Comparison of ENCODE assay signal across 2 cellular contexts in the genomic region with DNA sequence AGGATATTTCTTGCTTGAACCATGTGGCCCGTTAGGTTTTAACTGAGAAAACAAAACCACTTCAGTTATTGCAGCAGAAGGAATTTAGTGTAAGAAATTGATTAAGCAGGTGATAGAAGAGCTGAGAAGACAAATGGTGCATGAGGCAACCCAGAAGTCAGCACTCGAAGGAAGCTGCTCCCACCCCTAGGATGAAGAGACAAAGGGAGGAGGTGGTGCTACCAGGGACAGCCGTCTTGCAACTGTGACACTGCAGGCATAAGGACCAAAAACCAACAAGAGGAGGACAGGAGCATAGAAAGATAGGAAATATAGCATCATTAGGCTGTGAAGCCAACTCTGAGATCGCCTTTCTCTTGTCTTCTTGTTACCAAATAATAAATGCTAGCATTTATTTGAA.
TF ChIP-seq lines count a peak whose summit lies in the region.

No MANE protein-coding gene starts in this region.

TF ChIP-seq in GM23338, 12 proteins besides CTCF, POLR2A, EP300 and RAD21 (continues in another document):
- no peak for TF ChIP-seq EZH2 (IDR thresholded peaks at IDR 0.05; ENCODE audit: low read depth, unreplicated experiment)
- TF ChIP-seq, protein P1, sequence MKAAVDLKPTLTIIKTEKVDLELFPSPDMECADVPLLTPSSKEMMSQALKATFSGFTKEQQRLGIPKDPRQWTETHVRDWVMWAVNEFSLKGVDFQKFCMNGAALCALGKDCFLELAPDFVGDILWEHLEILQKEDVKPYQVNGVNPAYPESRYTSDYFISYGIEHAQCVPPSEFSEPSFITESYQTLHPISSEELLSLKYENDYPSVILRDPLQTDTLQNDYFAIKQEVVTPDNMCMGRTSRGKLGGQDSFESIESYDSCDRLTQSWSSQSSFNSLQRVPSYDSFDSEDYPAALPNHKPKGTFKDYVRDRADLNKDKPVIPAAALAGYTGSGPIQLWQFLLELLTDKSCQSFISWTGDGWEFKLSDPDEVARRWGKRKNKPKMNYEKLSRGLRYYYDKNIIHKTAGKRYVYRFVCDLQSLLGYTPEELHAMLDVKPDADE (IDR thresholded peaks at IDR 0.05), result no peak
- TF ChIP-seq JUNB (IDR thresholded peaks at IDR 0.05; ENCODE audit: unreplicated experiment), result no peak
- TF ChIP-seq STAT1 (IDR thresholded peaks at IDR 0.05; ENCODE audit: unreplicated experiment), result no peak
- TF ChIP-seq, protein P2, sequence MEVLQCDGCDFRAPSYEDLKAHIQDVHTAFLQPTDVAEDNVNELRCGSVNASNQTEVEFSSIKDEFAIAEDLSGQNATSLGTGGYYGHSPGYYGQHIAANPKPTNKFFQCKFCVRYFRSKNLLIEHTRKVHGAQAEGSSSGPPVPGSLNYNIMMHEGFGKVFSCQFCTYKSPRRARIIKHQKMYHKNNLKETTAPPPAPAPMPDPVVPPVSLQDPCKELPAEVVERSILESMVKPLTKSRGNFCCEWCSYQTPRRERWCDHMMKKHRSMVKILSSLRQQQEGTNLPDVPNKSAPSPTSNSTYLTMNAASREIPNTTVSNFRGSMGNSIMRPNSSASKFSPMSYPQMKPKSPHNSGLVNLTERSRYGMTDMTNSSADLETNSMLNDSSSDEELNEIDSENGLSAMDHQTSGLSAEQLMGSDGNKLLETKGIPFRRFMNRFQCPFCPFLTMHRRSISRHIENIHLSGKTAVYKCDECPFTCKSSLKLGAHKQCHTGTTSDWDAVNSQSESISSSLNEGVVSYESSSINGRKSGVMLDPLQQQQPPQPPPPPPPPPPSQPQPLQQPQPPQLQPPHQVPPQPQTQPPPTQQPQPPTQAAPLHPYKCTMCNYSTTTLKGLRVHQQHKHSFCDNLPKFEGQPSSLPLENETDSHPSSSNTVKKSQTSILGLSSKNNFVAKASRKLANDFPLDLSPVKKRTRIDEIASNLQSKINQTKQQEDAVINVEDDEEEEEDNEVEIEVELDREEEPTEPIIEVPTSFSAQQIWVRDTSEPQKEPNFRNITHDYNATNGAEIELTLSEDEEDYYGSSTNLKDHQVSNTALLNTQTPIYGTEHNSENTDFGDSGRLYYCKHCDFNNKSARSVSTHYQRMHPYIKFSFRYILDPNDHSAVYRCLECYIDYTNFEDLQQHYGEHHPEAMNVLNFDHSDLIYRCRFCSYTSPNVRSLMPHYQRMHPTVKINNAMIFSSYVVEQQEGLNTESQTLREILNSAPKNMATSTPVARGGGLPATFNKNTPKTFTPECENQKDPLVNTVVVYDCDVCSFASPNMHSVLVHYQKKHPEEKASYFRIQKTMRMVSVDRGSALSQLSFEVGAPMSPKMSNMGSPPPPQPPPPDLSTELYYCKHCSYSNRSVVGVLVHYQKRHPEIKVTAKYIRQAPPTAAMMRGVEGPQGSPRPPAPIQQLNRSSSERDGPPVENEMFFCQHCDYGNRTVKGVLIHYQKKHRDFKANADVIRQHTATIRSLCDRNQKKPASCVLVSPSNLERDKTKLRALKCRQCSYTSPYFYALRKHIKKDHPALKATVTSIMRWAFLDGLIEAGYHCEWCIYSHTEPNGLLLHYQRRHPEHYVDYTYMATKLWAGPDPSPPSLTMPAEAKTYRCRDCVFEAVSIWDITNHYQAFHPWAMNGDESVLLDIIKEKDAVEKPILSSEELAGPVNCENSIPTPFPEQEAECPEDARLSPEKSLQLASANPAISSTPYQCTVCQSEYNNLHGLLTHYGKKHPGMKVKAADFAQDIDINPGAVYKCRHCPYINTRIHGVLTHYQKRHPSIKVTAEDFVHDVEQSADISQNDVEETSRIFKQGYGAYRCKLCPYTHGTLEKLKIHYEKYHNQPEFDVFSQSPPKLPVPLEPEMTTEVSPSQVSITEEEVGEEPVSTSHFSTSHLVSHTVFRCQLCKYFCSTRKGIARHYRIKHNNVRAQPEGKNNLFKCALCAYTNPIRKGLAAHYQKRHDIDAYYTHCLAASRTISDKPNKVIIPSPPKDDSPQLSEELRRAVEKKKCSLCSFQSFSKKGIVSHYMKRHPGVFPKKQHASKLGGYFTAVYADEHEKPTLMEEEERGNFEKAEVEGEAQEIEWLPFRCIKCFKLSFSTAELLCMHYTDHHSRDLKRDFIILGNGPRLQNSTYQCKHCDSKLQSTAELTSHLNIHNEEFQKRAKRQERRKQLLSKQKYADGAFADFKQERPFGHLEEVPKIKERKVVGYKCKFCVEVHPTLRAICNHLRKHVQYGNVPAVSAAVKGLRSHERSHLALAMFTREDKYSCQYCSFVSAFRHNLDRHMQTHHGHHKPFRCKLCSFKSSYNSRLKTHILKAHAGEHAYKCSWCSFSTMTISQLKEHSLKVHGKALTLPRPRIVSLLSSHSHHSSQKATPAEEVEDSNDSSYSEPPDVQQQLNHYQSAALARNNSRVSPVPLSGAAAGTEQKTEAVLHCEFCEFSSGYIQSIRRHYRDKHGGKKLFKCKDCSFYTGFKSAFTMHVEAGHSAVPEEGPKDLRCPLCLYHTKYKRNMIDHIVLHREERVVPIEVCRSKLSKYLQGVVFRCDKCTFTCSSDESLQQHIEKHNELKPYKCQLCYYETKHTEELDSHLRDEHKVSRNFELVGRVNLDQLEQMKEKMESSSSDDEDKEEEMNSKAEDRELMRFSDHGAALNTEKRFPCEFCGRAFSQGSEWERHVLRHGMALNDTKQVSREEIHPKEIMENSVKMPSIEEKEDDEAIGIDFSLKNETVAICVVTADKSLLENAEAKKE (CRISPR knock-in tag; IDR thresholded peaks at IDR 0.05), result no peak
- TF ChIP-seq EZH2phosphoT487 (IDR thresholded peaks at IDR 0.05; ENCODE audit: unreplicated experiment), result no peak
- no peak for TF ChIP-seq NANOG (IDR thresholded peaks at IDR 0.05; ENCODE audit: borderline replicate concordance)
- no peak for TF ChIP-seq ZNF331 (CRISPR knock-in tag; IDR thresholded peaks at IDR 0.05; ENCODE audit: low read depth)
- no peak for TF ChIP-seq ZNF114 (CRISPR knock-in tag; IDR thresholded peaks at IDR 0.05)
- TF ChIP-seq POLR2AphosphoS5 (IDR thresholded peaks at IDR 0.05; ENCODE audit: low read depth), result no peak
- no peak for TF ChIP-seq CREB1 (CRISPR knock-in tag; IDR thresholded peaks at IDR 0.05; ENCODE audit: low read depth)

TF ChIP-seq in H1, 55 proteins besides CTCF, POLR2A, EP300 and RAD21:
- TF ChIP-seq, protein P3, sequence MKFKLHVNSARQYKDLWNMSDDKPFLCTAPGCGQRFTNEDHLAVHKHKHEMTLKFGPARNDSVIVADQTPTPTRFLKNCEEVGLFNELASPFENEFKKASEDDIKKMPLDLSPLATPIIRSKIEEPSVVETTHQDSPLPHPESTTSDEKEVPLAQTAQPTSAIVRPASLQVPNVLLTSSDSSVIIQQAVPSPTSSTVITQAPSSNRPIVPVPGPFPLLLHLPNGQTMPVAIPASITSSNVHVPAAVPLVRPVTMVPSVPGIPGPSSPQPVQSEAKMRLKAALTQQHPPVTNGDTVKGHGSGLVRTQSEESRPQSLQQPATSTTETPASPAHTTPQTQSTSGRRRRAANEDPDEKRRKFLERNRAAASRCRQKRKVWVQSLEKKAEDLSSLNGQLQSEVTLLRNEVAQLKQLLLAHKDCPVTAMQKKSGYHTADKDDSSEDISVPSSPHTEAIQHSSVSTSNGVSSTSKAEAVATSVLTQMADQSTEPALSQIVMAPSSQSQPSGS (IDR thresholded peaks at IDR 0.05; ENCODE audit: low read length), result no peak
- TF ChIP-seq, protein P4, sequence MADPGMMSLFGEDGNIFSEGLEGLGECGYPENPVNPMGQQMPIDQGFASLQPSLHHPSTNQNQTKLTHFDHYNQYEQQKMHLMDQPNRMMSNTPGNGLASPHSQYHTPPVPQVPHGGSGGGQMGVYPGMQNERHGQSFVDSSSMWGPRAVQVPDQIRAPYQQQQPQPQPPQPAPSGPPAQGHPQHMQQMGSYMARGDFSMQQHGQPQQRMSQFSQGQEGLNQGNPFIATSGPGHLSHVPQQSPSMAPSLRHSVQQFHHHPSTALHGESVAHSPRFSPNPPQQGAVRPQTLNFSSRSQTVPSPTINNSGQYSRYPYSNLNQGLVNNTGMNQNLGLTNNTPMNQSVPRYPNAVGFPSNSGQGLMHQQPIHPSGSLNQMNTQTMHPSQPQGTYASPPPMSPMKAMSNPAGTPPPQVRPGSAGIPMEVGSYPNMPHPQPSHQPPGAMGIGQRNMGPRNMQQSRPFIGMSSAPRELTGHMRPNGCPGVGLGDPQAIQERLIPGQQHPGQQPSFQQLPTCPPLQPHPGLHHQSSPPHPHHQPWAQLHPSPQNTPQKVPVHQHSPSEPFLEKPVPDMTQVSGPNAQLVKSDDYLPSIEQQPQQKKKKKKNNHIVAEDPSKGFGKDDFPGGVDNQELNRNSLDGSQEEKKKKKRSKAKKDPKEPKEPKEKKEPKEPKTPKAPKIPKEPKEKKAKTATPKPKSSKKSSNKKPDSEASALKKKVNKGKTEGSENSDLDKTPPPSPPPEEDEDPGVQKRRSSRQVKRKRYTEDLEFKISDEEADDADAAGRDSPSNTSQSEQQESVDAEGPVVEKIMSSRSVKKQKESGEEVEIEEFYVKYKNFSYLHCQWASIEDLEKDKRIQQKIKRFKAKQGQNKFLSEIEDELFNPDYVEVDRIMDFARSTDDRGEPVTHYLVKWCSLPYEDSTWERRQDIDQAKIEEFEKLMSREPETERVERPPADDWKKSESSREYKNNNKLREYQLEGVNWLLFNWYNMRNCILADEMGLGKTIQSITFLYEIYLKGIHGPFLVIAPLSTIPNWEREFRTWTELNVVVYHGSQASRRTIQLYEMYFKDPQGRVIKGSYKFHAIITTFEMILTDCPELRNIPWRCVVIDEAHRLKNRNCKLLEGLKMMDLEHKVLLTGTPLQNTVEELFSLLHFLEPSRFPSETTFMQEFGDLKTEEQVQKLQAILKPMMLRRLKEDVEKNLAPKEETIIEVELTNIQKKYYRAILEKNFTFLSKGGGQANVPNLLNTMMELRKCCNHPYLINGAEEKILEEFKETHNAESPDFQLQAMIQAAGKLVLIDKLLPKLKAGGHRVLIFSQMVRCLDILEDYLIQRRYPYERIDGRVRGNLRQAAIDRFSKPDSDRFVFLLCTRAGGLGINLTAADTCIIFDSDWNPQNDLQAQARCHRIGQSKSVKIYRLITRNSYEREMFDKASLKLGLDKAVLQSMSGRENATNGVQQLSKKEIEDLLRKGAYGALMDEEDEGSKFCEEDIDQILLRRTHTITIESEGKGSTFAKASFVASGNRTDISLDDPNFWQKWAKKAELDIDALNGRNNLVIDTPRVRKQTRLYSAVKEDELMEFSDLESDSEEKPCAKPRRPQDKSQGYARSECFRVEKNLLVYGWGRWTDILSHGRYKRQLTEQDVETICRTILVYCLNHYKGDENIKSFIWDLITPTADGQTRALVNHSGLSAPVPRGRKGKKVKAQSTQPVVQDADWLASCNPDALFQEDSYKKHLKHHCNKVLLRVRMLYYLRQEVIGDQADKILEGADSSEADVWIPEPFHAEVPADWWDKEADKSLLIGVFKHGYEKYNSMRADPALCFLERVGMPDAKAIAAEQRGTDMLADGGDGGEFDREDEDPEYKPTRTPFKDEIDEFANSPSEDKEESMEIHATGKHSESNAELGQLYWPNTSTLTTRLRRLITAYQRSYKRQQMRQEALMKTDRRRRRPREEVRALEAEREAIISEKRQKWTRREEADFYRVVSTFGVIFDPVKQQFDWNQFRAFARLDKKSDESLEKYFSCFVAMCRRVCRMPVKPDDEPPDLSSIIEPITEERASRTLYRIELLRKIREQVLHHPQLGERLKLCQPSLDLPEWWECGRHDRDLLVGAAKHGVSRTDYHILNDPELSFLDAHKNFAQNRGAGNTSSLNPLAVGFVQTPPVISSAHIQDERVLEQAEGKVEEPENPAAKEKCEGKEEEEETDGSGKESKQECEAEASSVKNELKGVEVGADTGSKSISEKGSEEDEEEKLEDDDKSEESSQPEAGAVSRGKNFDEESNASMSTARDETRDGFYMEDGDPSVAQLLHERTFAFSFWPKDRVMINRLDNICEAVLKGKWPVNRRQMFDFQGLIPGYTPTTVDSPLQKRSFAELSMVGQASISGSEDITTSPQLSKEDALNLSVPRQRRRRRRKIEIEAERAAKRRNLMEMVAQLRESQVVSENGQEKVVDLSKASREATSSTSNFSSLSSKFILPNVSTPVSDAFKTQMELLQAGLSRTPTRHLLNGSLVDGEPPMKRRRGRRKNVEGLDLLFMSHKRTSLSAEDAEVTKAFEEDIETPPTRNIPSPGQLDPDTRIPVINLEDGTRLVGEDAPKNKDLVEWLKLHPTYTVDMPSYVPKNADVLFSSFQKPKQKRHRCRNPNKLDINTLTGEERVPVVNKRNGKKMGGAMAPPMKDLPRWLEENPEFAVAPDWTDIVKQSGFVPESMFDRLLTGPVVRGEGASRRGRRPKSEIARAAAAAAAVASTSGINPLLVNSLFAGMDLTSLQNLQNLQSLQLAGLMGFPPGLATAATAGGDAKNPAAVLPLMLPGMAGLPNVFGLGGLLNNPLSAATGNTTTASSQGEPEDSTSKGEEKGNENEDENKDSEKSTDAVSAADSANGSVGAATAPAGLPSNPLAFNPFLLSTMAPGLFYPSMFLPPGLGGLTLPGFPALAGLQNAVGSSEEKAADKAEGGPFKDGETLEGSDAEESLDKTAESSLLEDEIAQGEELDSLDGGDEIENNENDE (IDR thresholded peaks at IDR 0.05; ENCODE audit: insufficient replicate concordance, low read length), result no peak
- no peak for TF ChIP-seq PHF8 (conservative IDR thresholded peaks at IDR 0.05; ENCODE audit: low read depth, low read length)
- TF ChIP-seq CBX5 (IDR thresholded peaks at IDR 0.05; ENCODE audit: low read depth, low read length), result no peak
- no peak for TF ChIP-seq SP1 (IDR thresholded peaks at IDR 0.05; ENCODE audit: low read depth, low read length)
TF ChIP-seq in H1: peak in this region for 0.
